In genomic region chr2:26035110-26035728, GRCh38 we compare ENCODE assay signal across 8 cellular contexts. TPM values are rescaled to one million over a fixed set of nuclear protein-coding genes. Genes with fewer than 3 reads are reported as not detected.
A peak's percentile ranks its signal among the peaks of the same experiment; 100 is the strongest.
DNase-seq lines count a peak whose midpoint lies in the region; ATAC-seq and TF ChIP-seq lines count a peak whose summit lies in the region.

No MANE protein-coding gene starts in this region.

- intact Hi-C loops in right cardiac atrium (cut with DNase I): no loop called here

- no peak for TF ChIP-seq CTCF in WERI-Rb-1 (IDR thresholded peaks at IDR 0.05; ENCODE audit: low read depth, low read length)

- 3% methylated on average over 11 of the region's 11 CpGs for WGBS in right cardiac atrium

- CTCF ChIA-PET in HEK293T (lab: Yijun Ruan, JAX): interaction anchor here (1.1 kb wide), 1 partner anchor 29 kb away, joined by 3 read pairs; no protein-coding TSS in a partner anchor

- H3K36me3 ChIP-seq in WERI-Rb-1: peaks cover 51% of the 10 kb centered on the region
- H3K36me3 ChIP-seq in skeletal muscle tissue (ENCODE audit: control insufficient read depth in 3 of 3, insufficient read depth in 3 of 3, low read length in 3 of 3): peaks cover 0 to 5% (median 0%) of the 10 kb centered on the region in 3 donors

- DNase-seq in NCI-H82 (lab: John Stamatoyannopoulos, UW): peak; percentile 45
- no peak for DNase-seq in NCI-H82 treated with DMSO at 0.1 percent for 48 hours (lab: John Stamatoyannopoulos, UW; ENCODE audit: unreplicated experiment)
- no peak for DNase-seq in WERI-Rb-1
- no peak for DNase-seq in right cardiac atrium
- DNase-seq in activated gamma-delta T cell treated with Interleukin-2 at 50 U/mL for 16 hours: no peak
- DNase-seq in HEK293T (ENCODE audit: extremely low spot score): no peak

- peak overlapping the region; percentile 93 to 98 (median 97) for H3K9ac ChIP-seq in skeletal muscle tissue (ENCODE audit: low read depth in 1 of 3, low read length in 3 of 3)

- H3K4me3 ChIP-seq in WERI-Rb-1 (ENCODE audit: low read depth, low read length): peak overlapping the region; percentile 82
- H3K4me3 ChIP-seq in right cardiac atrium (ENCODE audit: low read length): peak overlapping the region; percentile 75
- H3K4me3 ChIP-seq in skeletal muscle tissue (ENCODE audit: low read length in 3 of 3): peak overlapping the region; percentile 90 to 100 (median 96)

- H3K27ac ChIP-seq in WERI-Rb-1: peak overlapping the region; percentile 94
- H3K27ac ChIP-seq in right cardiac atrium (ENCODE audit: low read length): no peak overlapping the region
- H3K27ac ChIP-seq in skeletal muscle tissue (ENCODE audit: low read depth, low read length): peak overlapping the region; percentile 93

- H3K27me3 ChIP-seq in WERI-Rb-1 (ENCODE audit: insufficient read depth, low read depth, severe bottlenecking) (no peaks in the 10 kb centered on the region), right cardiac atrium (ENCODE audit: control insufficient read depth, insufficient read depth) (no peaks in the 10 kb centered on the region), skeletal muscle tissue (ENCODE audit: control insufficient read depth in 3 of 3, insufficient read depth in 3 of 3, low read length in 3 of 3) (no peaks in the 10 kb centered on the region)

- ATAC-seq in right cardiac atrium (no peak), GM21360 (IDR thresholded peaks at IDR 0.05; ENCODE audit: unreplicated experiment) (no peak)

- POLR2A ChIA-PET in HEK293T (lab: Yijun Ruan, JAX): interaction anchor here (0.6 to 2.7 kb wide), 4 partner anchors 21 to 208 kb away, joined by 3 to 15 read pairs (median 6); no protein-coding TSS in a partner anchor

- H3K9me3 ChIP-seq in WERI-Rb-1 (ENCODE audit: severe bottlenecking): no peaks in the 10 kb centered on the region
- no peaks in the 10 kb centered on the region for H3K9me3 ChIP-seq in right cardiac atrium (ENCODE audit: control insufficient read depth, low read length)
- H3K9me3 ChIP-seq in skeletal muscle tissue (ENCODE audit: control insufficient read depth in 3 of 3, low read length in 3 of 3): no peaks in the 10 kb centered on the region

- H3K4me1 ChIP-seq in right cardiac atrium (ENCODE audit: control insufficient read depth, insufficient read depth, low read length) (peaks cover 5% of the 10 kb centered on the region), skeletal muscle tissue (ENCODE audit: control insufficient read depth in 3 of 3, insufficient read depth in 3 of 3, low read length in 3 of 3) (peaks cover 16 to 32% (median 23%) of the 10 kb centered on the region in 3 donors)

TF ChIP-seq in HEK293T, 16 proteins besides CTCF, POLR2A, EP300 and RAD21:
- TF ChIP-seq FOXA1 (IDR thresholded peaks at IDR 0.05): no peak
- no peak for TF ChIP-seq ARNT (IDR thresholded peaks at IDR 0.05)
- no peak for TF ChIP-seq FOXM1 (IDR thresholded peaks at IDR 0.05; ENCODE audit: borderline replicate concordance)
- no peak for TF ChIP-seq FOXK2 (IDR thresholded peaks at IDR 0.05)
- TF ChIP-seq ZNF384 (IDR thresholded peaks at IDR 0.05): no peak
- no peak for TF ChIP-seq PKNOX1 (IDR thresholded peaks at IDR 0.05)
- no peak for TF ChIP-seq LEF1 (IDR thresholded peaks at IDR 0.05; ENCODE audit: borderline replicate concordance)
- TF ChIP-seq BHLHE40 (IDR thresholded peaks at IDR 0.05; ENCODE audit: borderline replicate concordance): no peak
- no peak for TF ChIP-seq ELF4 (IDR thresholded peaks at IDR 0.05)
- no peak for TF ChIP-seq SUZ12 (IDR thresholded peaks at IDR 0.05)
- no peak for TF ChIP-seq L3MBTL2 (conservative IDR thresholded peaks at IDR 0.05)
- TF ChIP-seq HDGF (IDR thresholded peaks at IDR 0.05; ENCODE audit: borderline replicate concordance): no peak
- no peak for TF ChIP-seq CTBP1 (IDR thresholded peaks at IDR 0.05; ENCODE audit: borderline replicate concordance)
- TF ChIP-seq NFRKB (IDR thresholded peaks at IDR 0.05): no peak
- TF ChIP-seq SP1 (IDR thresholded peaks at IDR 0.05): no peak
- no peak for TF ChIP-seq TARDBP (IDR thresholded peaks at IDR 0.05)

RNA-seq across cellular contexts. Expression of gene RAB10, which starts 1.3 kb away (rescaled TPM):
- total RNA-seq in right cardiac atrium: 100 to 1,000 TPM in 1 of 4 donors, 10 to 100 TPM in 3; 90.1 to 103 (median 97.4) TPM
- 53.0 TPM for polyA plus RNA-seq in right cardiac atrium
- 49.1 TPM for total RNA-seq in skeletal muscle tissue

RNA-seq across cellular contexts. Expression of gene KIF3C, which starts 52.9 kb away (rescaled TPM):
- 1 to 10 TPM; 4.0 to 6.7 (median 4.9) TPM for total RNA-seq in right cardiac atrium
- polyA plus RNA-seq in right cardiac atrium: 3.1 TPM
- total RNA-seq in skeletal muscle tissue: 3.7 TPM
